ENCODE assay signal across 14 cellular contexts in the genomic region with DNA sequence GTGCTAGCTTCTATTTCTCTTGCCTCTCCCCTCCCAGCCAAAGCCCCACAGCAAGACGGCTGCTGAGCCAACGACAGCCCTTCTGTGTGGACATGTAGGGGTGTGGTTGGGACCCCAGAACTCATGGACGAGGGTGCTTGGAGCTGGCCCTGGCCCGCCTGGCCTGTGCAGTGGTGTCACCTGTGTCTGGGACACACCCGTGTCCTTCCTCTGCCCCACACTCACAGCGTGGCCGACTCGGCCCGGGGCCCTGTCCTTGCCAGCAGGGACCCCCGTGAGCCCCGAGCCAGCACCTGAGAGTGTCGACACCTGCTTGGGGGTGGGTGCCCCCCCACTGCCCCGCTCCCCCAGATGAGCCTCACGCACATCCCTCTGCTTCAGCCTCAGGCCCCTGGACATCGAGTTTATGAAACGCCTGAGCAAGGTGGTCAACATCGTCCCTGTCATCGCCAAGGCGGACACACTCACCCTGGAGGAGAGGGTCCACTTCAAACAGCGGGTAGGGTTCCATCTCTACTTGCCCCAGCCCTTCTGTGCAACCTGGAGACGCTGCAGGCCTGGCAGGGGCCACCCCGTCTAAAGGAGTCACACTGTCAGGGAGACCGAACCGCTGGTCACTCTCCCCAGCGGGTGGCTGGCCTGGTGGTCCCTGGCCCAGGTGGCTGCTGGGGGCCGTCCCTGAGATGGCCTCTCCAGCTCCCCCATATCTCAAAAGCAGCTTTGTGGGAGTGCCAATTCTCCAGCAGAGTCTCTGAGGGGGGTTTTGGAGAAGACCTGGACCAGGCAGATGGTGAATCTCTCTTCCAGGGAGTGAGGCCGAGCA.
DNase-seq lines count a peak whose midpoint lies in the region; ATAC-seq and TF ChIP-seq lines count a peak whose summit lies in the region.
"Had no signal": no experiment of that assay in that cellular context is flagged by ENCODE, and none has a peak within 500 bp of the region (broad histone marks: within the 10 kb centered on the region; RNA-seq: fewer than 3 reads in every experiment).

No MANE protein-coding gene starts in this region.

- ATAC-seq in heart left ventricle (peak in 1 of 4 donors; percentile 1), GM21717 (IDR thresholded peaks at IDR 0.05; ENCODE audit: unreplicated experiment) (no peak)

- peak overlapping the region in 1 of 4 donors; percentile 75 for H3K27ac ChIP-seq in Peyer's patch
- peak overlapping the region in 9 of 12 donors; percentile 19 to 77 (median 48) for H3K27ac ChIP-seq in heart left ventricle
- H3K27ac ChIP-seq: epithelial cell of prostate, neural progenitor cell, SJSA1 had no signal

- H3K4me3 ChIP-seq in BE2C (ENCODE audit: low read depth, low read length) (no peak overlapping the region), Peyer's patch (no peak overlapping the region), heart left ventricle (no peak overlapping the region)
- H3K4me3 ChIP-seq: MG63, neural progenitor cell, SJSA1 had no signal

- TF ChIP-seq CTCF in BE2C (IDR thresholded peaks at IDR 0.05; ENCODE audit: low read depth, low read length) (no peak), Peyer's patch (IDR thresholded peaks at IDR 0.05) (no peak), heart left ventricle (IDR thresholded peaks at IDR 0.05) (no peak)

- intact Hi-C loops in heart left ventricle (cut with DNase I) (loop anchor here in 4 of 10 donors (5.0 to 10.0 kb wide), 4 partner anchors 38 to 406 kb away; no protein-coding TSS in a partner anchor), posterior vena cava (cut with DNase I) (no loop called here)

- H3K36me3 ChIP-seq in BE2C (peaks cover 74% of the 10 kb centered on the region), Peyer's patch (peaks cover 0 to 82% (median 0%) of the 10 kb centered on the region in 3 donors), heart left ventricle (peaks cover 0 to 87% (median 54%) of the 10 kb centered on the region in 9 donors)
- H3K36me3 ChIP-seq: neural progenitor cell had no signal

- WGBS in heart left ventricle, 4 donors = 80 to 82% (median 81%) methylated on average over 16 to 27 of the region's 27 CpGs

- TF ChIP-seq POLR2A in Peyer's patch (IDR thresholded peaks at IDR 0.05) = no peak
- no peak for TF ChIP-seq POLR2A in heart left ventricle (IDR thresholded peaks at IDR 0.05)

- DNase-seq in BE2C (peak; percentile 9), Peyer's patch (peak in 2 of 3 donors; percentile 38 to 45), heart left ventricle (peak in 3 of 5 donors; percentile 23 to 58 (median 28)), posterior vena cava (ENCODE audit: low spot score) (peak; percentile 77), activated gamma-delta T cell (lab: John Stamatoyannopoulos, UW) (no peak), cerebellar nuclear complex (lab: John Stamatoyannopoulos, UW) (no peak)
- no peak for DNase-seq in activated CD4-positive, CD25-positive, alpha-beta regulatory T cell treated with anti-CD3 and anti-CD28 coated beads, Interleukin-2, amount 50 U/mL, for 72 hours
- DNase-seq: central memory CD4-positive, alpha-beta T cell; NK-92 treated with Interleukin-12 subunit alpha and Interleukin-12 subunit beta, amount 100 ng/mL, for 24 hours had no signal

- H3K4me1 ChIP-seq in BE2C (no peaks in the 10 kb centered on the region), Peyer's patch (peaks cover 0 to 10% (median 4%) of the 10 kb centered on the region in 4 donors), heart left ventricle (peaks cover 0 to 42% (median 27%) of the 10 kb centered on the region in 12 donors)

- H3K9me3 ChIP-seq in BE2C = no peaks in the 10 kb centered on the region
- no peaks in the 10 kb centered on the region for H3K9me3 ChIP-seq in Peyer's patch
- H3K9me3 ChIP-seq in heart left ventricle = no peaks in the 10 kb centered on the region
- H3K9me3 ChIP-seq: MG63, SJSA1 had no signal

- H3K27me3 ChIP-seq in BE2C (no peaks in the 10 kb centered on the region), Peyer's patch (no peaks in the 10 kb centered on the region), heart left ventricle (no peaks in the 10 kb centered on the region)
- H3K27me3 ChIP-seq: MG63, neural progenitor cell, SJSA1 had no signal

Comparison
In these comparisons a context has a peak if more than half of its experiments do, and no peak if none do; other contexts are left out.
1. DNase-seq: peak in BE2C (single experiment), Peyer's patch (2 of 3), heart left ventricle (3 of 5) and posterior vena cava (single experiment); none in activated gamma-delta T cell (single experiment), cerebellar nuclear complex (0 of 2) and activated CD4-positive, CD25-positive, alpha-beta regulatory T cell treated with anti-CD3 and anti-CD28 coated beads, Interleukin-2, amount 50 U/mL, for 72 hours (single experiment).